Comparison of ENCODE assay signal across 8 cellular contexts in the genomic region with DNA sequence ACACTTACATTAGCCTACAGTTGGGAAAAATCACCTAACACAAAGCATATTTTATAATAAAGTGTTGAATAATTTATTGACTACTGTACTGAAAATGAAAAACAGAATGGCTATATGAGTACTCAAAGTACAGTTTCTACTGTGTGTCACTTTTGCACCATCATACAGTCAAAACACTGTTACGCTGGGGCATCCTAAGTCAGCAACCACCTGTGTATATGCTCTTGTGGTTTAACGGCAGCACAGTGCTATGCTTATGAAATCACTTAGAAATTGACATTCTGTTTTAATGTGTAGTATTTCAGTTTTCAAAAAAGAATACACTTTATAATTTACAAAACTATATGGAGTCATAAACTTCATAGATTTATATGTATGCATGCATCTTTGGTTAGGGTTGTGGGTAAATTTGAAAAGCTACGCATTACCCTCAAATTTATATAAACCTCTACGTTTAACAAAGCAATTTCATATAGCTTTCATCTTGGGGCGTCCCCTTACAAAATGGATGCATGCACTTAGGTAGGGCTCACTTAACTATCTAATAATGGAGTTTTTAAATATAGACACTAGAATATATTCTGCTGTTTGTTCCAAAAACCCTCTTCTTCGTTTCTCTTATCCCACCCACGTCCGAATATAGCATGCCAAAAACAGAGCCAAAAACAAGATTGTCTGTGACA. TPM values are rescaled to one million over a fixed set of nuclear protein-coding genes. Genes with fewer than 3 reads are reported as not detected.
DNase-seq lines count a peak whose midpoint lies in the region; ATAC-seq and TF ChIP-seq lines count a peak whose summit lies in the region.

No MANE protein-coding gene starts in this region.

- peak overlapping the region; percentile 70 for H4K91ac ChIP-seq in IMR-90 (ENCODE audit: insufficient read depth, low read depth, low read length)

- H3K27me3 ChIP-seq in Caco-2 (replicated peaks; ENCODE audit: control insufficient read depth, insufficient read depth, low read length) (no peaks in the 10 kb centered on the region), IMR-90 (ENCODE audit: control insufficient read depth, insufficient read depth, low read length) (no peaks in the 10 kb centered on the region)

- TF ChIP-seq RAD21 in IMR-90 (IDR thresholded peaks at IDR 0.05; ENCODE audit: low read length), result no peak

- DNase-seq in Caco-2, result no peak
- DNase-seq in IMR-90, result no peak
- peak; percentile 20 for DNase-seq in MCF 10A (ENCODE audit: unreplicated experiment)
- no peak for DNase-seq in nephron progenitor cell
- no peak for DNase-seq in RKO (ENCODE audit: low spot score)
- DNase-seq in NCI-H1694 (lab: John Stamatoyannopoulos, UW), result no peak
- no peak for DNase-seq in NCI-H748 treated with DMSO at 0.1 percent for 48 hours (lab: John Stamatoyannopoulos, UW)
- no peak for DNase-seq in central memory CD4-positive, alpha-beta T cell

- H3K56ac ChIP-seq in IMR-90 (ENCODE audit: extremely low read depth, insufficient read depth, low read length), result peak overlapping the region; percentile 57; the same call in 1 of the 2 replicates

- H3K4me3 Mint-ChIP-seq in Caco-2 (ENCODE audit: unreplicated experiment) (peak overlapping the region; percentile 86), MCF 10A (ENCODE audit: unreplicated experiment) (peak overlapping the region; percentile 93), nephron progenitor cell (peak overlapping the region; percentile 97)

- H3K36me3 Mint-ChIP-seq in Caco-2 (ENCODE audit: insufficient read depth, unreplicated experiment) (no peaks in the 10 kb centered on the region), MCF 10A (ENCODE audit: insufficient read depth, unreplicated experiment) (peaks cover 6% of the 10 kb centered on the region), nephron progenitor cell (ENCODE audit: low read depth) (peaks cover 19% of the 10 kb centered on the region)

- H2BK15ac ChIP-seq in IMR-90 (ENCODE audit: low read depth, low read length), result peak overlapping the region; percentile 30; the same call in 1 of the 3 replicates

- peak overlapping the region; percentile 80 for H2AK9ac ChIP-seq in IMR-90 (replicated peaks; ENCODE audit: low read depth, low read length, poor library complexity)

- no TSS peak for BruUV-seq in Caco-2 (replicated peaks; lab: Mats Ljungman, UMichigan)
- no TSS peak for BruUV-seq in IMR-90 (replicated peaks; lab: Mats Ljungman, UMichigan)
- BruUV-seq in MCF 10A (replicated peaks; lab: Mats Ljungman, UMichigan), result no TSS peak

- no peaks in the 10 kb centered on the region for H4K20me1 ChIP-seq in IMR-90 (ENCODE audit: insufficient read depth, low read length)

- no peak for ATAC-seq in IMR-90 (ENCODE audit: low read depth)

- H3K9me3 Mint-ChIP-seq in Caco-2 (ENCODE audit: unreplicated experiment) (no peaks in the 10 kb centered on the region), MCF 10A (ENCODE audit: unreplicated experiment) (no peaks in the 10 kb centered on the region), nephron progenitor cell (no peaks in the 10 kb centered on the region)

- peak overlapping the region; percentile 85; the same call in 1 of the 2 replicates for H4K5ac ChIP-seq in IMR-90 (ENCODE audit: low read depth, low read length)

- TF ChIP-seq CTCF in Caco-2 (IDR thresholded peaks at IDR 0.05; ENCODE audit: insufficient read depth in 1 of 2, low read depth in 1 of 2, low read length in 1 of 2, severe bottlenecking in 1 of 2, unreplicated experiment in 1 of 2), result no peak
- TF ChIP-seq CTCF in IMR-90 (conservative IDR thresholded peaks at IDR 0.05; ENCODE audit: low read depth, low read length), result no peak
- no peak for TF ChIP-seq CTCF in MCF 10A (IDR thresholded peaks at IDR 0.05; ENCODE audit: unreplicated experiment)
- TF ChIP-seq CTCF in nephron progenitor cell (IDR thresholded peaks at IDR 0.05), result no peak

- POLR2A ChIA-PET in Caco-2 (lab: Charles Lee) (interaction anchor here (0.6 to 1.5 kb wide), 7 partner anchors 8 to 144 kb away, joined by 3 to 17 read pairs (median 6); partner anchors contain the start of gene AGA), IMR-90 (lab: Charles Lee; ENCODE audit: unreplicated experiment) (interaction anchor here (0.6 kb wide), 1 partner anchor 391 kb away, joined by 6 read pairs; no protein-coding TSS in a partner anchor), MCF 10A (lab: Yijun Ruan, JAX) (interaction anchor here (0.5 to 7.2 kb wide), 8 partner anchors 10 to 866 kb away, joined by 3 to 67 read pairs (median 4); partner anchors contain the start of gene AGA)

- H3K4me2 ChIP-seq in IMR-90 (ENCODE audit: low read depth, low read length), result peak overlapping the region; percentile 76; the same call in 1 of the 2 replicates

- H3K18ac ChIP-seq in IMR-90 (ENCODE audit: low read depth, low read length), result peak overlapping the region; percentile 28; the same call in 1 of the 2 replicates

- H3K27me3 Mint-ChIP-seq in Caco-2 (ENCODE audit: insufficient read depth, unreplicated experiment), result no peaks in the 10 kb centered on the region
- no peaks in the 10 kb centered on the region for H3K27me3 Mint-ChIP-seq in MCF 10A (ENCODE audit: insufficient read depth, unreplicated experiment)
- H3K27me3 Mint-ChIP-seq in nephron progenitor cell (ENCODE audit: low read depth, poor library complexity), result peaks cover 3% of the 10 kb centered on the region

- H2BK5ac ChIP-seq in IMR-90 (ENCODE audit: low read depth, low read length, poor library complexity, severe bottlenecking), result peak overlapping the region; percentile 36

- no peaks in the 10 kb centered on the region for H3K36me3 ChIP-seq in Caco-2 (ENCODE audit: control insufficient read depth, insufficient read depth, low read length)
- H3K36me3 ChIP-seq in IMR-90 (ENCODE audit: control insufficient read depth, insufficient read depth, low read length), result no peaks in the 10 kb centered on the region

- peak overlapping the region; percentile 75 for H2BK20ac ChIP-seq in IMR-90 (ENCODE audit: low read depth, low read length)

- H3K9me1 ChIP-seq in IMR-90 (ENCODE audit: insufficient read depth, low read length), result peaks cover 7% of the 10 kb centered on the region

- H3K9me3 ChIP-seq in Caco-2 (no peaks in the 10 kb centered on the region), IMR-90 (ENCODE audit: control insufficient read depth, insufficient read depth, low read length) (no peaks in the 10 kb centered on the region)

- H3K4me3 ChIP-seq in Caco-2 (ENCODE audit: low read depth, low read length) (peak overlapping the region; percentile 82), IMR-90 (ENCODE audit: insufficient read depth, low read depth, low read length) (peak overlapping the region; percentile 87; the same call in 1 of the 2 replicates)

- peak overlapping the region; percentile 92 for H3K14ac ChIP-seq in IMR-90 (replicated peaks; ENCODE audit: low read depth, low read length)

- dilution Hi-C loops in IMR-90 (cut with HindIII; ENCODE audit: low sequenced_read_pairs, unreplicated experiment), result no loop called here

- CTCF ChIA-PET in Caco-2 (lab: Charles Lee) (interaction anchor here (0.6 kb wide), 3 partner anchors 104 to 1440 kb away, joined by 3 read pairs; no protein-coding TSS in a partner anchor), IMR-90 (lab: Yijun Ruan, JAX) (interaction anchor here (4.4 kb wide), 1 partner anchor 58 kb away, joined by 16 read pairs; no protein-coding TSS in a partner anchor), MCF 10A (lab: Yijun Ruan, JAX) (interaction anchor here (0.6 to 1.6 kb wide), 5 partner anchors 27 to 720 kb away, joined by 3 to 8 read pairs (median 3); no protein-coding TSS in a partner anchor)

- no peak for TF ChIP-seq POLR2A in IMR-90 (IDR thresholded peaks at IDR 0.05; ENCODE audit: low read depth, low read length)

- H3K4me1 Mint-ChIP-seq in Caco-2 (ENCODE audit: low read depth, unreplicated experiment), result no peaks in the 10 kb centered on the region
- peaks cover 28% of the 10 kb centered on the region for H3K4me1 Mint-ChIP-seq in MCF 10A (ENCODE audit: insufficient read depth, unreplicated experiment)
- H3K4me1 Mint-ChIP-seq in nephron progenitor cell, result peaks cover 17% of the 10 kb centered on the region

- peak overlapping the region; percentile 65; the same call in 1 of the 2 replicates for H3K23ac ChIP-seq in IMR-90 (ENCODE audit: low read depth, low read length)

- peak overlapping the region; percentile 86 for H2BK120ac ChIP-seq in IMR-90 (ENCODE audit: low read depth, low read length)

- H3K27ac Mint-ChIP-seq in Caco-2 (ENCODE audit: unreplicated experiment) (peak overlapping the region; percentile 90), MCF 10A (ENCODE audit: low read depth, unreplicated experiment) (peak overlapping the region; percentile 85), nephron progenitor cell (no peak overlapping the region)

- no peak overlapping the region; the same call in 1 of the 2 replicates for H3K27ac ChIP-seq in IMR-90 (ENCODE audit: insufficient read depth, low read length)

- in situ Hi-C loops in IMR-90 (cut with MboI; ENCODE audit: low sequenced_read_pairs), result no loop called here

- H2AFZ ChIP-seq in IMR-90 (replicated peaks; ENCODE audit: low read length, poor library complexity), result peak overlapping the region; percentile 94

- no CpG with 5 or more reads among the region's 8 CpGs for WGBS in IMR-90 (ENCODE audit: extremely low coverage in 2 of 2, insufficient read length in 1 of 2), 2 experiments

- peak overlapping the region; percentile 92; the same call in 1 of the 2 replicates for H2AK5ac ChIP-seq in IMR-90 (ENCODE audit: low read depth, low read length)

- peak overlapping the region; percentile 89 for H3K4ac ChIP-seq in IMR-90 (ENCODE audit: low read depth, low read length)

- intact Hi-C loops in Caco-2 (cut with micrococcal nuclease; ENCODE audit: unreplicated experiment) (no loop called here), IMR-90 (cut with micrococcal nuclease) (no loop called here), MCF 10A (cut with micrococcal nuclease) (no loop called here)

- no peak overlapping the region for H3K9ac ChIP-seq in IMR-90 (ENCODE audit: low read depth, low read length)

- H3K4me1 ChIP-seq in Caco-2, result peaks cover 8% of the 10 kb centered on the region; the same call in 1 of the 2 replicates
- H3K4me1 ChIP-seq in IMR-90 (ENCODE audit: control insufficient read depth, insufficient read depth, low read length), result peaks cover 8% of the 10 kb centered on the region

- peak overlapping the region; percentile 34 to 93 for H4K8ac ChIP-seq in IMR-90 (ENCODE audit: low read depth in 2 of 2, low read length in 2 of 2)

- H3K79me1 ChIP-seq in IMR-90 (ENCODE audit: low read depth in 1 of 2, low read length in 2 of 2), result peaks cover 3 to 5% of the 10 kb centered on the region in 2 experiments; a peak in 2 of 4 replicates

TF ChIP-seq in IMR-90, 13 proteins besides CTCF, POLR2A, EP300 and RAD21 (continues in another document):
- TF ChIP-seq RCOR1 (IDR thresholded peaks at IDR 0.05; ENCODE audit: insufficient replicate concordance, low read length) (no peak), MXI1 (IDR thresholded peaks at IDR 0.05; ENCODE audit: borderline replicate concordance, low read depth, low read length) (no peak), NFE2L2 (IDR thresholded peaks at IDR 0.05; ENCODE audit: low read depth, low read length) (no peak), BHLHE40 (IDR thresholded peaks at IDR 0.05; ENCODE audit: low read depth, low read length) (no peak)

RNA-seq across cellular contexts. Expression of gene NEIL3, which starts 0.7 kb away (rescaled TPM):
- total RNA-seq in Caco-2 (2022) (8.0 and 8.5 TPM in 2 replicates), IMR-90 (2012; rRNA removed) (7.9 and 10.3 TPM in 2 replicates), MCF 10A (2022) (3.4 and 5.8 TPM in 2 replicates)
- 4.4 and 4.5 TPM in 2 replicates for polyA plus RNA-seq in IMR-90 (2012; rRNA removed)
- polyA plus RNA-seq in IMR-90 (2012; cell fraction: cytosol; rRNA removed), result 0.88 and 1.8 TPM in 2 replicates
- 1.1 and 3.3 TPM in 2 replicates for polyA plus RNA-seq in IMR-90 (2012; cell fraction: nucleus; rRNA removed; ENCODE audit: low replicate concordance)
